In genomic region chr21:42701706-42702456, GRCh38 we compare ENCODE assay signal across 20 cellular contexts. TPM values are rescaled to one million over a fixed set of nuclear protein-coding genes. Genes with fewer than 3 reads are reported as not detected.
DNase-seq lines count a peak whose midpoint lies in the region; ATAC-seq, FAIRE-seq and TF ChIP-seq lines count a peak whose summit lies in the region.
"Had no signal": no experiment of that assay in that cellular context is flagged by ENCODE, and none has a peak within 500 bp of the region (broad histone marks: within the 10 kb centered on the region; RNA-seq: fewer than 3 reads in every experiment).

No MANE protein-coding gene starts in this region.

- no peaks in the 10 kb centered on the region for H3K79me2 ChIP-seq in SK-N-SH (ENCODE audit: insufficient read depth)
- H3K79me2 ChIP-seq in K562 (ENCODE audit: control insufficient read depth, insufficient read depth, low read length) = no peaks in the 10 kb centered on the region

- H3K4me2 ChIP-seq in SK-N-SH = no peak overlapping the region
- H3K4me2 ChIP-seq in K562 (ENCODE audit: insufficient read depth, low read length) = no peak overlapping the region
- H3K4me2 ChIP-seq: BLaER1, GM23338 had no signal

- TF ChIP-seq RAD21 in SK-N-SH (IDR thresholded peaks at IDR 0.05; ENCODE audit: low read length) (no peak), K562 (CRISPR knock-in tag; conservative IDR thresholded peaks at IDR 0.05 in 1 of 2, IDR thresholded peaks at IDR 0.05 in 1 of 2) (no peak)

- H3K9ac ChIP-seq in SK-N-SH (no peak overlapping the region), K562 (ENCODE audit: insufficient read depth in 1 of 2, low read depth in 2 of 2, low read length in 2 of 2) (no peak overlapping the region)
- H3K9ac ChIP-seq: BLaER1 had no signal

- H4K20me1 ChIP-seq in SK-N-SH (ENCODE audit: insufficient read depth) = no peaks in the 10 kb centered on the region
- H4K20me1 ChIP-seq in K562 (replicated peaks; ENCODE audit: control insufficient read depth, insufficient read depth, low read length) = no peaks in the 10 kb centered on the region
- H4K20me1 ChIP-seq: BLaER1 had no signal

- WGBS in SK-N-SH (ENCODE audit: low lambda C conversion rate) = 45% methylated on average over 7 of the region's 7 CpGs
- WGBS in K562 (ENCODE audit: insufficient coverage, low coverage, missing lambda C conversion rate) = 0% methylated on average over 6 of the region's 7 CpGs

- no peaks in the 10 kb centered on the region for H3K9me1 ChIP-seq in K562 (ENCODE audit: control insufficient read depth, insufficient read depth, low read length)

- H3K4me1 ChIP-seq in SK-N-SH (ENCODE audit: control insufficient read depth in 1 of 2, insufficient read depth in 2 of 2, low read depth in 1 of 2, low read length in 1 of 2) (no peaks in the 10 kb centered on the region), HEK293 (ENCODE audit: control insufficient read depth, insufficient read depth, low read length) (no peaks in the 10 kb centered on the region), K562 (replicated peaks in 1 of 2; ENCODE audit: control insufficient read depth in 2 of 2, insufficient read depth in 2 of 2, low read length in 2 of 2) (no peaks in the 10 kb centered on the region; a peak in 1 of 5 replicates)
- H3K4me1 ChIP-seq: Caco-2, HAP-1 had no signal

- no peak overlapping the region for H2AFZ ChIP-seq in SK-N-SH (ENCODE audit: low read depth)
- H2AFZ ChIP-seq in K562 (ENCODE audit: low read depth, low read length) = no peak overlapping the region
- H2AFZ ChIP-seq: GM23338 had no signal

- no peak for ATAC-seq in SK-N-SH treated with all-trans-retinoic acid at 6 μM for 48 hours
- ATAC-seq in K562 = no peak
- no peak for ATAC-seq in GM19328 (IDR thresholded peaks at IDR 0.05; ENCODE audit: unreplicated experiment)
- ATAC-seq: CD8-positive, alpha-beta T cell; GM23338 had no signal

- H3K9me3 ChIP-seq in SK-N-SH (no peaks in the 10 kb centered on the region), HEK293 (ENCODE audit: control insufficient read depth, insufficient read depth, low read depth, low read length) (no peaks in the 10 kb centered on the region), K562 (replicated peaks; ENCODE audit: control insufficient read depth, insufficient read depth, low read depth, low read length) (no peaks in the 10 kb centered on the region)
- H3K9me3 ChIP-seq: Caco-2, HAP-1 had no signal

- H3K36me3 ChIP-seq in SK-N-SH (replicated peaks in 1 of 2; ENCODE audit: control insufficient read depth in 1 of 2, insufficient read depth in 2 of 2, low read length in 1 of 2) (no peaks in the 10 kb centered on the region), HEK293 (ENCODE audit: control insufficient read depth in 2 of 2, insufficient read depth in 1 of 2, low read length in 2 of 2) (peaks cover 0 to 16% of the 10 kb centered on the region in 2 experiments; a peak in 2 of 3 replicates), K562 (ENCODE audit: control insufficient read depth, insufficient read depth, low read length) (no peaks in the 10 kb centered on the region)
- H3K36me3 ChIP-seq: BLaER1, HAP-1 had no signal

- H3K4me3 ChIP-seq in SK-N-SH (ENCODE audit: low read depth in 2 of 2, low read length in 1 of 2) (no peak overlapping the region), HEK293 (ENCODE audit: low read depth, low read length) (no peak overlapping the region), K562 (no peak overlapping the region)
- H3K4me3 ChIP-seq: BLaER1, GM23338, HAP-1 had no signal

- H3K9me2 ChIP-seq in SK-N-SH = no peaks in the 10 kb centered on the region

- TF ChIP-seq CTCF in SK-N-SH (IDR thresholded peaks at IDR 0.05) (no peak), HEK293 (tag by site-specific recombination; IDR thresholded peaks at IDR 0.05) (no peak), K562 (IDR thresholded peaks at IDR 0.05 in 2 of 3, conservative IDR thresholded peaks at IDR 0.05 in 1 of 3; ENCODE audit: insufficient read depth in 2 of 3, low read depth in 1 of 3, low read length in 3 of 3) (no peak)

- no peak for TF ChIP-seq EP300 in SK-N-SH (IDR thresholded peaks at IDR 0.05; ENCODE audit: borderline replicate concordance in 1 of 2, low read depth in 1 of 2, low read length in 1 of 2)
- no peak for TF ChIP-seq EP300 in K562 (IDR thresholded peaks at IDR 0.05; ENCODE audit: low read length)

- no TSS peak for BruUV-seq in K562 (replicated peaks; lab: Mats Ljungman, UMichigan)

- H3K27ac ChIP-seq in SK-N-SH (ENCODE audit: low read depth in 2 of 2, low read length in 1 of 2) = no peak overlapping the region
- H3K27ac ChIP-seq in HEK293 (ENCODE audit: extremely low read depth, low read depth, low read length) = no peak overlapping the region
- H3K27ac ChIP-seq in K562 (ENCODE audit: extremely low read depth, low read depth, low read length) = no peak overlapping the region
- H3K27ac ChIP-seq: 22Rv1, BLaER1, C4-2B had no signal

- DNase-seq in SK-N-SH (no peak), K562 (ENCODE audit: extremely low read depth in 1 of 4, low spot score in 3 of 4) (no peak)
- DNase-seq in stimulated activated CD4-positive, alpha-beta T cell treated with anti-CD3 and anti-CD28 coated beads, Interleukin-4, amount 100 ng/mL, for 1 hour = no peak
- DNase-seq: Caco-2; CD4-positive, CD25-positive, alpha-beta regulatory T cell; CD8-positive, alpha-beta T cell; DMS153; DND-41 had no signal

- in situ Hi-C loops in K562 (cut with MboI) = no loop called here

- no peaks in the 10 kb centered on the region for H3F3A ChIP-seq in SK-N-SH (replicated peaks; ENCODE audit: insufficient read depth)

- CTCF ChIA-PET in SK-N-SH (lab: Yijun Ruan, JAX) = interaction anchor here (0.6 to 0.7 kb wide), 2 partner anchors 37 to 251 kb away, joined by 3 read pairs; no protein-coding TSS in a partner anchor
- CTCF ChIA-PET in HEK293 (lab: Yijun Ruan, JAX) = interaction anchor here (0.8 to 1.2 kb wide), 2 partner anchors 98 to 116 kb away, joined by 3 to 4 read pairs; no protein-coding TSS in a partner anchor
- CTCF ChIA-PET in K562 (lab: Yijun Ruan, JAX; ENCODE audit: low intra/inter-chr PET ratio) = no interaction called here

- POLR2A ChIA-PET in SK-N-SH (lab: Yijun Ruan, JAX) (no interaction called here), HEK293 (lab: Yijun Ruan, JAX) (no interaction called here), K562 (lab: Yijun Ruan, JAX) (no interaction called here)

- no peak for TF ChIP-seq POLR2A in K562 (conservative IDR thresholded peaks at IDR 0.05)

- intact Hi-C loops in K562 (cut with micrococcal nuclease) = loop anchor here (10.0 kb wide), 1 partner anchor 73 kb away; no protein-coding TSS in a partner anchor

- FAIRE-seq in K562 (lab: Jason Lieb, UNC) = peak; percentile 56
- FAIRE-seq: A204.1, G401.6, GM12892, GM19239 had no signal

- no peaks in the 10 kb centered on the region for H3K27me3 ChIP-seq in SK-N-SH (ENCODE audit: insufficient read depth)
- H3K27me3 ChIP-seq in K562 (ENCODE audit: control insufficient read depth in 2 of 2, insufficient read depth in 2 of 2, low read length in 2 of 2) = peaks cover 41 to 59% of the 10 kb centered on the region in 2 experiments
- H3K27me3 ChIP-seq: BLaER1 had no signal

TF ChIP-seq in SK-N-SH, 30 proteins besides CTCF, POLR2A, EP300 and RAD21 (continues in another document):
- TF ChIP-seq RXRA (IDR thresholded peaks at IDR 0.05; ENCODE audit: borderline replicate concordance, low read depth) (no peak), TAF1 (IDR thresholded peaks at IDR 0.05; ENCODE audit: borderline replicate concordance, low read depth, low read length) (no peak)

TF ChIP-seq in HEK293, 187 proteins besides CTCF, POLR2A, EP300 and RAD21 (continues in another document):
- peak; percentile 25 for TF ChIP-seq SETDB1 (IDR thresholded peaks at IDR 0.05; ENCODE audit: insufficient read length, low read length)
- TF ChIP-seq ZNF610 (tag by site-specific recombination; IDR thresholded peaks at IDR 0.05; ENCODE audit: borderline replicate concordance) = no peak
- TF ChIP-seq ZNF664 (tag by site-specific recombination; IDR thresholded peaks at IDR 0.05) = no peak
- peak; percentile 53; the same call in 1 of the 2 replicates for TF ChIP-seq TRIM28 (IDR thresholded peaks at IDR 0.05; ENCODE audit: borderline replicate concordance, low read length)
- no peak for TF ChIP-seq ZNF561 (tag by site-specific recombination; IDR thresholded peaks at IDR 0.05; ENCODE audit: borderline replicate concordance)
- TF ChIP-seq ZNF23 (tag by site-specific recombination; IDR thresholded peaks at IDR 0.05; ENCODE audit: borderline replicate concordance) = no peak

RNA-seq across cellular contexts. Expression of gene PDE9A, which starts 48.5 kb away (rescaled TPM):
- polyA plus RNA-seq in SK-N-SH (2012; rRNA removed) (0.28 and 0.54 TPM in 2 replicates), K562 (2011; rRNA removed) (0.07 TPM in 1 of 2 replicates, not detected in the other), K562 (2014; fragmentation: Illumina TruSeq; extraction: Trizol) (not detected in 2 replicates), K562 (2014; fragmentation: Nextera tagmentation; extraction: Ambion mirVana) (not detected), K562 (2014; rRNA removed) (not detected in 2 replicates)
- 0.75 and 1.3 TPM in 2 replicates for polyA plus RNA-seq in SK-N-SH (2012; cell fraction: cytosol; rRNA removed)
- polyA plus RNA-seq in SK-N-SH (2012; cell fraction: nucleus; rRNA removed) = 0.87 and 1.4 TPM in 2 replicates
- total RNA-seq in K562 (2011; cell fraction: chromatin; rRNA removed; ENCODE audit: low replicate concordance) = 0.12 and 0.63 TPM in 2 replicates
- total RNA-seq in K562 (2011; cell fraction: nucleolus; rRNA removed) = 0.92 TPM in 1 of 2 replicates, not detected in the other
- not detected in 2 replicates for total RNA-seq in K562 (2011; cell fraction: nucleoplasm; rRNA removed)
- total RNA-seq in K562 (2014; rRNA removed) (not detected in 2 replicates), K562 (2014; rRNA removed; fragmentation: Illumina TruSeq; extraction: Trizol) (not detected in 2 replicates), K562 (2015; rRNA removed; fragmentation: Illumina TruSeq; extraction: Trizol) (not detected in 2 replicates), K562 (2021) (0.27 TPM in 1 of 2 replicates, not detected in the other)
- polyA plus RNA-seq in K562 (2011; cell fraction: cytosol; rRNA removed) = 0.13 TPM in 1 of 2 replicates, not detected in the other
- polyA plus RNA-seq in K562 (2011; cell fraction: nucleus; rRNA removed) = 0.15 TPM in 1 of 2 replicates, not detected in the other
- polyA plus RNA-seq in K562 (2012) = not detected in 2 replicates
- not detected in 2 replicates for polyA minus RNA-seq in K562 (2011; rRNA and poly(A)+ RNA removed)
- polyA minus RNA-seq in K562 (2011; cell fraction: cytosol; rRNA and poly(A)+ RNA removed) = not detected in 2 replicates
- polyA minus RNA-seq in K562 (2011; cell fraction: nucleus; rRNA and poly(A)+ RNA removed) = not detected in 2 replicates
